14 cellular contexts compared by ENCODE assay signal in genomic region chr9:98879094-98879957, GRCh38.
DNase-seq lines count a peak whose midpoint lies in the region; TF ChIP-seq lines count a peak whose summit lies in the region.
"Had no signal": no experiment of that assay in that cellular context is flagged by ENCODE, and none has a peak within 500 bp of the region (broad histone marks: within the 10 kb centered on the region; RNA-seq: fewer than 3 reads in every experiment).

No MANE protein-coding gene starts in this region.

- no peaks in the 10 kb centered on the region for H3K36me3 ChIP-seq in adipocyte (ENCODE audit: control insufficient read depth, insufficient read depth, low read length, severe bottlenecking)
- H3K36me3 ChIP-seq in subcutaneous abdominal adipose tissue (ENCODE audit: control insufficient read depth in 5 of 5, insufficient read depth in 5 of 5, low read length in 5 of 5), result no peaks in the 10 kb centered on the region

- no peak for DNase-seq in adipocyte (ENCODE audit: low read depth)
- peak; percentile 53 for DNase-seq in coronary artery (ENCODE audit: low spot score)
- DNase-seq in mesenteric fat pad (ENCODE audit: low spot score), result peak; percentile 39
- no peak for DNase-seq in effector CD8-positive, alpha-beta T cell (lab: John Stamatoyannopoulos, UW)
- DNase-seq in GF-D8 (lab: John Stamatoyannopoulos, UW), result no peak
- no peak for DNase-seq in NCI-H1417 treated with DMSO at 0.1 percent for 48 hours (lab: John Stamatoyannopoulos, UW)
- DNase-seq: DND-41; GDM1; NCI-H146; NCI-H2227 treated with DMSO at 0.1 percent for 48 hours; NCI-H526; NK-92 treated with Interleukin-12 subunit alpha and Interleukin-12 subunit beta, amount 100 ng/mL, for 24 hours had no signal

- no peak for TF ChIP-seq CTCF in coronary artery (IDR thresholded peaks at IDR 0.05)

- H3K9me3 ChIP-seq in adipocyte (ENCODE audit: control insufficient read depth, low read length), result no peaks in the 10 kb centered on the region
- H3K9me3 ChIP-seq in subcutaneous abdominal adipose tissue (ENCODE audit: control insufficient read depth in 5 of 5, low read length in 5 of 5), result no peaks in the 10 kb centered on the region

- H3K4me3 ChIP-seq in adipocyte (ENCODE audit: low read length), result no peak overlapping the region
- H3K4me3 ChIP-seq in coronary artery, result no peak overlapping the region
- no peak overlapping the region for H3K4me3 ChIP-seq in subcutaneous abdominal adipose tissue (ENCODE audit: low read depth in 1 of 5, low read length in 5 of 5)

- H3K27me3 ChIP-seq in adipocyte (replicated peaks; ENCODE audit: control insufficient read depth, insufficient read depth, low read length) (no peaks in the 10 kb centered on the region), subcutaneous abdominal adipose tissue (ENCODE audit: control insufficient read depth in 5 of 5, insufficient read depth in 4 of 5, low read length in 5 of 5) (no peaks in the 10 kb centered on the region)

- H3K4me1 ChIP-seq in adipocyte (ENCODE audit: control insufficient read depth, insufficient read depth, low read length) (peaks cover 67% of the 10 kb centered on the region), subcutaneous abdominal adipose tissue (ENCODE audit: control insufficient read depth in 5 of 5, insufficient read depth in 5 of 5, low read length in 5 of 5) (peaks cover 20 to 57% (median 45%) of the 10 kb centered on the region in 5 donors)

- peak overlapping the region; percentile 2 to 51 for H3K27ac ChIP-seq in coronary artery
- peak overlapping the region; percentile 56 for H3K27ac ChIP-seq in subcutaneous abdominal adipose tissue (ENCODE audit: low read depth, low read length)
- H3K27ac ChIP-seq: RWPE1 had no signal

- peak overlapping the region; percentile 49 for H3K9ac ChIP-seq in adipocyte (ENCODE audit: low read length)
- H3K9ac ChIP-seq in subcutaneous abdominal adipose tissue (ENCODE audit: low read length in 5 of 5), result no peak overlapping the region

Comparison
In these comparisons a context has a peak if more than half of its experiments do, and no peak if none do; other contexts are left out.
1. DNase-seq: peak in coronary artery (single experiment) and mesenteric fat pad (single experiment); none in adipocyte (single experiment), effector CD8-positive, alpha-beta T cell (single experiment), GF-D8 (single experiment) and NCI-H1417 treated with DMSO at 0.1 percent for 48 hours (single experiment).